1 cellular context compared by ENCODE assay signal in the genomic region with DNA sequence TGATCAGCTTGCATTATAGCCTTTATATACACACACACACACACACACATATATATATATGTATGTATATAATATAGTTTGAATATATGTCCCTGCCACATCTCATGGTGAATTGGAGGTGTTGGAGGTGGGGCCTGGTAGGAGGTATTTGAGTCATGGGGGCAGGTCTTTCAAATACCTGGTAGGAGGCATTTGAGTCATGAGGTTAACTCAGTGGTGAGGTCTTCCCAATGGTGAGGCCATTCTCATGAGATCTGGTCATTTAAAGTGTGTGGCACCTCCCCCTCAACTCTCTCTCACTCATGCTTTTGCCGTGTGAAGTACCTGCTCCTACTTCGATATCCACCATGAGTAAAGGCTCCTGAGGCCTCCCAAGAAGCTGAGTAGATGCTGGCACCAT.
TF ChIP-seq lines count a peak whose summit lies in the region.

No MANE protein-coding gene starts in this region.

TF ChIP-seq in GM12878, 131 proteins besides CTCF, POLR2A, EP300 and RAD21:
- TF ChIP-seq, protein P1, sequence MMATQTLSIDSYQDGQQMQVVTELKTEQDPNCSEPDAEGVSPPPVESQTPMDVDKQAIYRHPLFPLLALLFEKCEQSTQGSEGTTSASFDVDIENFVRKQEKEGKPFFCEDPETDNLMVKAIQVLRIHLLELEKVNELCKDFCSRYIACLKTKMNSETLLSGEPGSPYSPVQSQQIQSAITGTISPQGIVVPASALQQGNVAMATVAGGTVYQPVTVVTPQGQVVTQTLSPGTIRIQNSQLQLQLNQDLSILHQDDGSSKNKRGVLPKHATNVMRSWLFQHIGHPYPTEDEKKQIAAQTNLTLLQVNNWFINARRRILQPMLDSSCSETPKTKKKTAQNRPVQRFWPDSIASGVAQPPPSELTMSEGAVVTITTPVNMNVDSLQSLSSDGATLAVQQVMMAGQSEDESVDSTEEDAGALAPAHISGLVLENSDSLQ (IDR thresholded peaks at IDR 0.05), result no peak
- TF ChIP-seq STAT3 (IDR thresholded peaks at IDR 0.05; ENCODE audit: low read depth, low read length) (no peak), NFIC (IDR thresholded peaks at IDR 0.05; ENCODE audit: low read depth, low read length) (no peak), ZNF24 (IDR thresholded peaks at IDR 0.05) (no peak), STAT1 (conservative IDR thresholded peaks at IDR 0.05) (no peak)
